In genomic region chr4:1890979-1891378, GRCh38 we compare ENCODE assay signal across 21 cellular contexts.
"Had no signal": no experiment of that assay in that cellular context is flagged by ENCODE, and none has a peak within 500 bp of the region (broad histone marks: within the 10 kb centered on the region; RNA-seq: fewer than 3 reads in every experiment).

No MANE protein-coding gene starts in this region.

- H3K9me3 Mint-ChIP-seq: nephron had no signal

- ATAC-seq: gastrocnemius medialis; left lobe of liver; naive thymus-derived CD4-positive, alpha-beta T cell; stimulated activated memory B cell treated with anti-CD40 and anti-IgM and Interleukin-4, amounts not matched to agents 10 μg/mL and 1 μg/mL and 100 μg/mL, for 72 hours; stimulated activated naive CD8-positive, alpha-beta T cell treated with anti-CD3 and anti-CD28 coated beads, Interleukin-15, Interleukin-2, amounts not matched to agents 100 U/mL and 50 U/mL, for 24 hours had no signal

- H3K4me1 Mint-ChIP-seq: neural progenitor cell had no signal

- H3K9me3 ChIP-seq: gastrocnemius medialis, prostate gland, right atrium auricular region, sigmoid colon, testis, tibial artery, vagina had no signal

- H3K36me3 ChIP-seq: gastrocnemius medialis, neural progenitor cell, prostate gland, right atrium auricular region, sigmoid colon, tibial artery, vagina had no signal

- H3K27ac Mint-ChIP-seq: memory B cell; neural progenitor cell; stimulated activated memory B cell treated with anti-CD40 and anti-IgM and Interleukin-4, amounts not matched to agents 10 μg/mL and 1 μg/mL and 100 μg/mL, for 72 hours had no signal

- DNase-seq: dorsolateral prefrontal cortex; effector CD4-positive, alpha-beta T cell; foreskin fibroblast; gastrocnemius medialis; head of caudate nucleus; naive thymus-derived CD4-positive, alpha-beta T cell; sigmoid colon; stimulated activated CD4-positive, alpha-beta T cell treated with anti-CD3 and anti-CD28 coated beads, Interleukin-4, amount 100 ng/mL, for 4 hours; stimulated activated naive CD8-positive, alpha-beta T cell treated with anti-CD3 and anti-CD28 coated beads, Interleukin-15, Interleukin-2, amounts not matched to agents 100 U/mL and 50 U/mL, for 24 hours; substantia nigra; testis; tibial artery had no signal

- H3K4me1 ChIP-seq: gastrocnemius medialis, neural progenitor cell, prostate gland, testis, tibial artery, vagina had no signal

- H3K27ac ChIP-seq: dorsolateral prefrontal cortex, gastrocnemius medialis, neural progenitor cell, prostate gland, right atrium auricular region, sigmoid colon, testis, tibial artery, vagina had no signal

- H3K4me3 Mint-ChIP-seq: memory B cell; naive thymus-derived CD4-positive, alpha-beta T cell; nephron; neural progenitor cell; stimulated activated memory B cell treated with anti-CD40 and anti-IgM and Interleukin-4, amounts not matched to agents 10 μg/mL and 1 μg/mL and 100 μg/mL, for 72 hours had no signal

- H3K27me3 ChIP-seq: dorsolateral prefrontal cortex, gastrocnemius medialis, neural progenitor cell, right atrium auricular region, sigmoid colon, testis, tibial artery, vagina had no signal

- H3K27me3 Mint-ChIP-seq: memory B cell; naive thymus-derived CD4-positive, alpha-beta T cell; stimulated activated memory B cell treated with anti-CD40 and anti-IgM and Interleukin-4, amounts not matched to agents 10 μg/mL and 1 μg/mL and 100 μg/mL, for 72 hours had no signal

- H3K4me3 ChIP-seq: dorsolateral prefrontal cortex, gastrocnemius medialis, lung, neural progenitor cell, prostate gland, right atrium auricular region, sigmoid colon, testis, tibial artery, vagina had no signal
